In the genomic region with DNA sequence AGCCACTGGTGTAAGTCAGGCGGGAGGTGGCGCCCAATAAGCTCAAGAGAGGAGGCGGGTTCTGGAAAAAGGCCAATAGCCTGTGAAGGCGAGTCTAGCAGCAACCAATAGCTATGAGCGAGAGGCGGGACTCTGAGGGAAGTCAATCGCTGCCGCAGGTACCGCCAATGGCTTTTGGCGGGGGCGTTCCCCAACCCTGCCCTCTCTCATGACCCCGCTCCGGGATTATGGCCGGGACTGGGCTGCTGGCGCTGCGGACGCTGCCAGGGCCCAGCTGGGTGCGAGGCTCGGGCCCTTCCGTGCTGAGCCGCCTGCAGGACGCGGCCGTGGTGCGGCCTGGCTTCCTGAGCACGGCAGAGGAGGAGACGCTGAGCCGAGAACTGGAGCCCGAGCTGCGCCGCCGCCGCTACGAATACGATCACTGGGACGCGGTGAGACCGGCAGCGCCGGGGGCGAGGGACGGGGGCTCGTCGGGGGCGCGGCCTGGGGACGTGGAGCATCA, we compare ENCODE assay signal across 8 cellular contexts. TPM values are rescaled to one million over a fixed set of nuclear protein-coding genes. Genes with fewer than 3 reads are reported as not detected.
DNase-seq lines count a peak whose midpoint lies in the region; ATAC-seq, FAIRE-seq and TF ChIP-seq lines count a peak whose summit lies in the region.

Gene ALKBH7 (plus strand): TSS at position 201 of the 502 bp plus-strand sequence. CDS start 27 bp downstream, at position 228.

- peaks cover 0 to 6% of the 10 kb centered on the region in 2 experiments for H3K36me3 ChIP-seq in keratinocyte (ENCODE audit: control insufficient read depth in 2 of 2, extremely low read depth in 1 of 2, insufficient read depth in 2 of 2, low read length in 2 of 2)

- peak; percentile 93 for FAIRE-seq in keratinocyte (lab: Jason Lieb, UNC)

- DNase-seq in AG09309 (ENCODE audit: low read depth) = peak; percentile 100
- DNase-seq in NCI-H446 treated with DMSO at 0.1 percent for 48 hours (lab: John Stamatoyannopoulos, UW) = peak; percentile 100
- DNase-seq in activated CD4-positive, alpha-beta T cell treated with anti-CD3 and anti-CD28 coated beads for 36 hours = peak; percentile 98
- DNase-seq in choroid plexus epithelial cell (ENCODE audit: low read depth) = peak; percentile 100
- peak; percentile 100 for DNase-seq in keratinocyte (ENCODE audit: low read depth, low spot score)
- peak; percentile 92 to 95 (median 93) for DNase-seq in stimulated activated CD4-positive, alpha-beta T cell treated with anti-CD3 and anti-CD28 coated beads, Interleukin-12 subunit alpha, Interleukin-12 subunit beta, amount 100 ng/mL, for 48 hours (ENCODE audit: low read depth in 2 of 3, low spot score in 1 of 3)

- POLR2A ChIA-PET in activated CD4-positive, alpha-beta T cell treated with anti-CD3 and anti-CD28 coated beads for 36 hours (lab: Charles Lee) = interaction anchor here (0.5 to 2.4 kb wide), 6 partner anchors 11 to 740 kb away, joined by 3 to 46 read pairs (median 6); partner anchors contain the start of genes CLPP, GTF2F1 and KHSRP

- H3K27ac Mint-ChIP-seq in activated CD4-positive, alpha-beta T cell treated with anti-CD3 and anti-CD28 coated beads for 36 hours = peak within 1 kb of the TSS; percentile 92

- peaks cover 10% of the 10 kb centered on the region for H3K4me1 ChIP-seq in keratinocyte (ENCODE audit: control insufficient read depth, extremely low read depth, insufficient read depth, low read length)

- no peaks in the 10 kb centered on the region for H3K9me3 Mint-ChIP-seq in activated CD4-positive, alpha-beta T cell treated with anti-CD3 and anti-CD28 coated beads for 36 hours (ENCODE audit: low read depth)

- H3K4me3 Mint-ChIP-seq in activated CD4-positive, alpha-beta T cell treated with anti-CD3 and anti-CD28 coated beads for 36 hours = peak within 1 kb of the TSS; percentile 80

- H3K4me3 ChIP-seq in AG09309 (ENCODE audit: control insufficient read depth, low read depth, low read length) (peak within 1 kb of the TSS; percentile 58), choroid plexus epithelial cell (ENCODE audit: low read depth, low read length) (peak within 1 kb of the TSS; percentile 93), keratinocyte (ENCODE audit: control insufficient read depth in 2 of 3, extremely low read depth in 1 of 3, insufficient read depth in 2 of 3, low read depth in 1 of 3, low read length in 3 of 3) (peak within 1 kb of the TSS; percentile 87 to 92 (median 89))

- peak within 1 kb of the TSS; percentile 96 for H3K4me2 ChIP-seq in keratinocyte (ENCODE audit: control insufficient read depth, extremely low read depth, insufficient read depth, low read depth, low read length)

- no peaks in the 10 kb centered on the region for H3K79me2 ChIP-seq in keratinocyte (ENCODE audit: control insufficient read depth, insufficient read depth, low read length)

- no peaks in the 10 kb centered on the region for H3K27me3 Mint-ChIP-seq in activated CD4-positive, alpha-beta T cell treated with anti-CD3 and anti-CD28 coated beads for 36 hours

- peak within 1 kb of the TSS; percentile 81 for H3K9ac ChIP-seq in keratinocyte (ENCODE audit: control insufficient read depth, extremely low read depth, insufficient read depth, low read length)

- no peaks in the 10 kb centered on the region for H3K27me3 ChIP-seq in keratinocyte (ENCODE audit: control insufficient read depth, extremely low read depth, insufficient read depth, low read length)

- CTCF ChIA-PET in activated CD4-positive, alpha-beta T cell treated with anti-CD3 and anti-CD28 coated beads for 36 hours (lab: Charles Lee) = interaction anchor here (0.5 to 1.4 kb wide), 9 partner anchors 10 to 405 kb away, joined by 3 to 9 read pairs (median 3); partner anchors contain the start of genes CLPP and KHSRP

- H3K36me3 Mint-ChIP-seq in activated CD4-positive, alpha-beta T cell treated with anti-CD3 and anti-CD28 coated beads for 36 hours (ENCODE audit: low read depth) = peaks cover 19% of the 10 kb centered on the region

- peak within 1 kb of the TSS; percentile 98 for H2AFZ ChIP-seq in keratinocyte (ENCODE audit: control insufficient read depth, low read length)

- dilution Hi-C loops in keratinocyte (cut with MboI; ENCODE audit: extremely low pct_ligation_motif_present, low sequenced_read_pairs) = no loop called here

- peak; percentile 76 for ATAC-seq in GM19035 (IDR thresholded peaks at IDR 0.05; ENCODE audit: unreplicated experiment)
- peak; percentile 85 for ATAC-seq in HG03354 (IDR thresholded peaks at IDR 0.05; ENCODE audit: poor library complexity, severe bottlenecking, unreplicated experiment)
- ATAC-seq in activated CD4-positive, alpha-beta T cell treated with anti-CD3 and anti-CD28 coated beads for 36 hours = peak; percentile 84

- peak within 1 kb of the TSS; percentile 77 for H3K27ac ChIP-seq in keratinocyte (ENCODE audit: control insufficient read depth, insufficient read depth, low read length)

- H3K4me1 Mint-ChIP-seq in activated CD4-positive, alpha-beta T cell treated with anti-CD3 and anti-CD28 coated beads for 36 hours = peaks cover 11% of the 10 kb centered on the region

- H3K9me1 ChIP-seq in keratinocyte (ENCODE audit: control insufficient read depth, extremely low read depth, insufficient read depth, low read length) = no peaks in the 10 kb centered on the region

- intact Hi-C loops in activated CD4-positive, alpha-beta T cell treated with anti-CD3 and anti-CD28 coated beads for 36 hours (cut with DNase I, micrococcal nuclease) = loop anchor here (1.0 to 10.0 kb wide), 22 partner anchors 11 to 1548 kb away; partner anchors contain the start of genes CLPP (in 2 of the 2), GTF2F1 (in 2 of the 2), VMAC (in 2 of the 2) and DENND1C (in 1 of the 2)

- no peaks in the 10 kb centered on the region for H3K9me3 ChIP-seq in keratinocyte (ENCODE audit: control insufficient read depth, low read depth, low read length)

- H4K20me1 ChIP-seq in keratinocyte (ENCODE audit: control insufficient read depth, extremely low read depth, insufficient read depth, low read length) = no peaks in the 10 kb centered on the region

- TF ChIP-seq CTCF in AG09309 (IDR thresholded peaks at IDR 0.05; ENCODE audit: control insufficient read depth, insufficient read depth, low read depth, low read length, missing control alignments) (no peak), choroid plexus epithelial cell (conservative IDR thresholded peaks at IDR 0.05; ENCODE audit: low read depth, low read length) (peak; percentile 8), keratinocyte (optimal IDR thresholded peaks at IDR 0.05 in 1 of 3, IDR thresholded peaks at IDR 0.05 in 1 of 3, conservative IDR thresholded peaks at IDR 0.05 in 1 of 3; ENCODE audit: extremely low read depth in 1 of 3, insufficient read depth in 2 of 3, low read length in 3 of 3) (no peak)

RNA-seq across cellular contexts. Expression of gene ALKBH7, which starts in this region (rescaled TPM):
- 10 to 100 TPM; 22.8 to 44.7 TPM for total RNA-seq in activated CD4-positive, alpha-beta T cell treated with anti-CD3 and anti-CD28 coated beads for 36 hours
- polyA plus RNA-seq in keratinocyte = 9.5 to 18.9 TPM (median 9.8 TPM) in 3 replicates
- polyA plus RNA-seq in keratinocyte (2011; ENCODE audit: low read depth) = 4.2 TPM
- 3.6 and 14.4 TPM in 2 replicates for polyA plus RNA-seq in keratinocyte (2011; cell fraction: cytosol; rRNA removed)
- polyA plus RNA-seq in keratinocyte (2011; cell fraction: nucleus; rRNA removed) = 4.6 and 6.5 TPM in 2 replicates
- 23.1 and 28.1 TPM in 2 replicates for polyA plus RNA-seq in keratinocyte (2012; ENCODE audit: low replicate concordance)
- 1.8 to 7.3 TPM (median 5.7 TPM) in 3 replicates for polyA minus RNA-seq in keratinocyte
- 27.0 TPM for polyA minus RNA-seq in keratinocyte (2011; cell fraction: cytosol; rRNA and poly(A)+ RNA removed)
- polyA minus RNA-seq in keratinocyte (2011; cell fraction: nucleus; rRNA and poly(A)+ RNA removed) = 3.4 and 3.5 TPM in 2 replicates

Comparison
In these comparisons a context has a peak if more than half of its experiments do, and no peak if none do; other contexts are left out.
1. Peak in every context shown above with its lines: DNase-seq, ATAC-seq, H3K4me3 ChIP-seq and H3K27ac ChIP-seq.